In the genomic region with DNA sequence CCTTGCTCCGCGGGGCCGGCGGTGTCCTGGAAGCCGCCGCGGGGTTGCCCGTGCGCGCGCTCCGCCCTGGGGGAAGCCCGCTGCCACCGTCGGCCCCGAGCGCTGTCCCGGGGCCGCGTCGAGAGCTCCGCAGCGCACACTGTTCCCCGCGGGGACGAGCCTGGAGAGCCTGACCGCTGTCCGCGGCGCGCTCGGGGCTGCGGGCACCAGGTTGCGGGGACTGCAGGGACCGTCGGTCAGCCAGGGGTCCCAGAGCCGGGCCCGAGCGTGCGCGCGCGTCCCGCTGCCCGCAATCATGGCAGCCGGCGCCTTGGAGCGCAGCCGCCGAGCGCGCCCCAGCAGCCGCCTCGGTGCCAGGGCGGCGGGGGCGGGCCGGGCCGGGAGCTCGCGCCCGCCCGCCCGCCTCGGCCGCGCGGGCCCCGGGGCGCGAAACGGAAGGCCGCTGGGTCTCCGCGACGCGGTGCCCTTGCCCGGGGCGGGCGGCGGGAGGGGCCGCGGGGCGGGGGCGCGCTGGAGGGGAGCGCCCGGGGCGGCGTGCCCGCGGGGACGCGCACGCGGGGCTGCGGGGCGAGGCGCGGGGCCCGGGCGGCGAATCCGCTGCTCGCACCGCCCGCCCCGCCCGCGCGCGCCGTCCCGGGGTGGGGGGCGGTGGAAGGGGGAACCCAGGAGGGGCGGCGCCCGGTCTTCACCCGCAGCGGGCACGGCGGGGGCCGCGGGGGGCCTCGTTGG, we compare ENCODE assay signal across 8 cellular contexts.
DNase-seq lines count a peak whose midpoint lies in the region; ATAC-seq and TF ChIP-seq lines count a peak whose summit lies in the region.

No MANE protein-coding gene starts in this region.

- H3K4me1 Mint-ChIP-seq in natural killer cell: peaks cover 49 to 51% of the 10 kb centered on the region in 2 donors

- no peak overlapping the region for H2AFZ ChIP-seq in ACC112 (ENCODE audit: low read length, unreplicated experiment)

- H3K4me3 ChIP-seq in ACC112 (ENCODE audit: low read depth, low read length) (peak overlapping the region; percentile 96), foreskin fibroblast (ENCODE audit: low read depth in 1 of 2, low read length in 2 of 2) (peak overlapping the region; percentile 67 to 71), upper lobe of right lung (peak overlapping the region; percentile 89)

- H3K36me3 Mint-ChIP-seq in natural killer cell: no peaks in the 10 kb centered on the region

- no peaks in the 10 kb centered on the region for H3K27me3 ChIP-seq in ACC112 (ENCODE audit: insufficient read depth, low read length)
- no peaks in the 10 kb centered on the region for H3K27me3 ChIP-seq in upper lobe of right lung

- DNase-seq in NCI-H2171 (lab: John Stamatoyannopoulos, UW) (peak; percentile 87), activated T-cell treated with anti-CD3 and anti-CD28 coated beads for 48 hours (ENCODE audit: low read depth) (peak; percentile 61), foreskin fibroblast (peak; percentile 76 to 89), natural killer cell (peak; percentile 52), upper lobe of right lung (peak; percentile 89), NCI-H1417 treated with DMSO at 0.1 percent for 48 hours (lab: John Stamatoyannopoulos, UW) (no peak)

- H3K36me3 ChIP-seq in ACC112 (ENCODE audit: insufficient read depth, low read length) (peaks cover 10% of the 10 kb centered on the region), upper lobe of right lung (peaks cover 13% of the 10 kb centered on the region)

- H3K4me3 Mint-ChIP-seq in natural killer cell: peak overlapping the region; percentile 88

- H3K27ac ChIP-seq in ACC112 (ENCODE audit: low read depth, low read length): peak overlapping the region; percentile 100
- peak overlapping the region; percentile 100 for H3K27ac ChIP-seq in upper lobe of right lung

- no peaks in the 10 kb centered on the region for H3K9me3 Mint-ChIP-seq in natural killer cell

- peaks cover 86% of the 10 kb centered on the region for H3K79me2 ChIP-seq in ACC112 (ENCODE audit: control insufficient read depth, insufficient read depth, low read length, unreplicated experiment)

- no peaks in the 10 kb centered on the region for H3K27me3 Mint-ChIP-seq in natural killer cell (ENCODE audit: low read depth in 2 of 2)

- no peaks in the 10 kb centered on the region for H3K9me3 ChIP-seq in upper lobe of right lung

- ATAC-seq in GM18867 (IDR thresholded peaks at IDR 0.05; ENCODE audit: unreplicated experiment) (peak; percentile 32), natural killer cell (peak; percentile 53 to 65 (median 60)), upper lobe of right lung (peak; percentile 66)

- TF ChIP-seq CTCF in foreskin fibroblast (IDR thresholded peaks at IDR 0.05; ENCODE audit: low read depth, low read length) (no peak), natural killer cell (IDR thresholded peaks at IDR 0.05) (no peak), upper lobe of right lung (IDR thresholded peaks at IDR 0.05) (no peak)

- H3K4me1 ChIP-seq in ACC112 (ENCODE audit: control insufficient read depth, insufficient read depth, low read length, unreplicated experiment): peaks cover 3% of the 10 kb centered on the region
- peaks cover 37% of the 10 kb centered on the region for H3K4me1 ChIP-seq in upper lobe of right lung

- intact Hi-C loops in natural killer cell (cut with micrococcal nuclease) (loop anchor here (5.0 kb wide), 2 partner anchors 34 to 64 kb away; no protein-coding TSS in a partner anchor), upper lobe of right lung (cut with DNase I) (loop anchor here (10.0 kb wide), 1 partner anchor 66 kb away; no protein-coding TSS in a partner anchor)

- H3K27ac Mint-ChIP-seq in natural killer cell: peak overlapping the region; percentile 86 to 91
